ENCODE assay signal across 8 cellular contexts in genomic region chr9:2464624-2465023, GRCh38.
"Had no signal": no experiment of that assay in that cellular context is flagged by ENCODE, and none has a peak within 500 bp of the region (broad histone marks: within the 10 kb centered on the region; RNA-seq: fewer than 3 reads in every experiment).

No MANE protein-coding gene starts in this region.

- FAIRE-seq: HTR-8/SVneo had no signal

- DNase-seq: H7, HFFc6, KBM-7 had no signal

- H3K4me3 Mint-ChIP-seq: GM23338, HFFc6, IgD-negative memory B cell had no signal

- ATAC-seq: GM23338, HCT116 had no signal

- H3K36me3 ChIP-seq: HAP-1 had no signal

- H3K27ac Mint-ChIP-seq: GM23338, HFFc6, IgD-negative memory B cell had no signal

- H3K4me2 ChIP-seq: GM23338 had no signal

- H3K9me3 ChIP-seq: HAP-1 had no signal

- H2AFZ ChIP-seq: GM23338 had no signal

- H3K9me3 Mint-ChIP-seq: HFFc6 had no signal

- H3K4me3 ChIP-seq: GM23338, HAP-1 had no signal
